Comparison of ENCODE assay signal across 25 cellular contexts in the genomic region with DNA sequence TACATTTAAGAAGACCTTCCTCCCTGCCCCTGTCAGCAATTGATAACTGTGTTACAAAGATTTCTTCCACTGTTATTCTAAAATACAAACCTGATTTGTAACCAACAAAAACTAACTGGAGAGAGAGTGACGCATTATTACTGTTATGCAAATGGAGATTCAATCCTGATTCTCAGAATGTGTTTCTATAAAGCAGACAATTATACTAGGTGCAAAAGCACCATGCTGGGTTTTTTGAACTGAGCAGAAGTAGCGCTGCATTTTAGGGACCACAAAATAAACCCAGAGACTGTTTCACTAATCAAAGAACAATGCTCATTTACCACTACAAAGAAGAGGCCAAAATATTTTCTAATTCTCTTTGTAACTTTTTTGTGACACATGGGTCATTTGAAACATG. TPM values are rescaled to one million over a fixed set of nuclear protein-coding genes. Genes with fewer than 3 reads are reported as not detected.
A peak's percentile ranks its signal among the peaks of the same experiment; 100 is the strongest.
DNase-seq lines count a peak whose midpoint lies in the region; ATAC-seq, FAIRE-seq and TF ChIP-seq lines count a peak whose summit lies in the region.
"Had no signal": no experiment of that assay in that cellular context is flagged by ENCODE, and none has a peak within 500 bp of the region (broad histone marks: within the 10 kb centered on the region; RNA-seq: fewer than 3 reads in every experiment).

No MANE protein-coding gene starts in this region.

- no peak overlapping the region for H3K27ac Mint-ChIP-seq in activated CD8-positive, alpha-beta T cell treated with anti-CD3 and anti-CD28 coated beads for 36 hours
- H3K27ac Mint-ChIP-seq in activated CD8-positive, alpha-beta T cell treated with anti-CD3 and anti-CD28 coated beads, Interleukin-2, amount 10 ng/mL, durations not matched to agents 7 days and 5 days = no peak overlapping the region
- H3K27ac Mint-ChIP-seq: IgD-negative memory B cell had no signal

- H4K20me1 ChIP-seq in MM.1S (ENCODE audit: insufficient read depth, low read length) = no peaks in the 10 kb centered on the region

- no peak overlapping the region for H3K4me3 ChIP-seq in MM.1S (ENCODE audit: low read length)

- H3K4me3 Mint-ChIP-seq in activated CD8-positive, alpha-beta T cell treated with anti-CD3 and anti-CD28 coated beads for 36 hours = no peak overlapping the region
- no peak overlapping the region for H3K4me3 Mint-ChIP-seq in activated CD8-positive, alpha-beta T cell treated with anti-CD3 and anti-CD28 coated beads, Interleukin-2, amount 10 ng/mL, durations not matched to agents 7 days and 5 days
- H3K4me3 Mint-ChIP-seq: CD8-positive, alpha-beta memory T cell; IgD-negative memory B cell had no signal

- H3F3A ChIP-seq in MM.1S (ENCODE audit: insufficient read depth, low read length) = no peaks in the 10 kb centered on the region

- H3K79me2 ChIP-seq in MM.1S (ENCODE audit: low read length) = no peaks in the 10 kb centered on the region

- peaks cover 25% of the 10 kb centered on the region for H3K4me1 Mint-ChIP-seq in activated CD8-positive, alpha-beta T cell treated with anti-CD3 and anti-CD28 coated beads for 36 hours (ENCODE audit: low read depth)
- H3K4me1 Mint-ChIP-seq in activated CD8-positive, alpha-beta T cell treated with anti-CD3 and anti-CD28 coated beads, Interleukin-2, amount 10 ng/mL, durations not matched to agents 7 days and 5 days (ENCODE audit: low read depth) = peaks cover 10% of the 10 kb centered on the region

- no peak overlapping the region for H3K4me2 ChIP-seq in MM.1S (ENCODE audit: low read depth, low read length)

- peaks cover 2% of the 10 kb centered on the region for H3K9me3 Mint-ChIP-seq in activated CD8-positive, alpha-beta T cell treated with anti-CD3 and anti-CD28 coated beads for 36 hours
- peaks cover 4% of the 10 kb centered on the region for H3K9me3 Mint-ChIP-seq in activated CD8-positive, alpha-beta T cell treated with anti-CD3 and anti-CD28 coated beads, Interleukin-2, amount 10 ng/mL, durations not matched to agents 7 days and 5 days (ENCODE audit: insufficient read depth)
- H3K9me3 Mint-ChIP-seq: CD8-positive, alpha-beta memory T cell; IgD-negative memory B cell had no signal

- H2AFZ ChIP-seq in MM.1S (ENCODE audit: low read length) = no peak overlapping the region

- intact Hi-C loops in activated CD8-positive, alpha-beta T cell treated with anti-CD3 and anti-CD28 coated beads for 36 hours (cut with micrococcal nuclease) = no loop called here

- H3K9ac ChIP-seq in MM.1S (ENCODE audit: low read length) = no peak overlapping the region

- no peaks in the 10 kb centered on the region for H3K4me1 ChIP-seq in MM.1S (ENCODE audit: low read length)

- no peaks in the 10 kb centered on the region for H3K36me3 Mint-ChIP-seq in activated CD8-positive, alpha-beta T cell treated with anti-CD3 and anti-CD28 coated beads for 36 hours (ENCODE audit: low read depth)
- H3K36me3 Mint-ChIP-seq in activated CD8-positive, alpha-beta T cell treated with anti-CD3 and anti-CD28 coated beads, Interleukin-2, amount 10 ng/mL, durations not matched to agents 7 days and 5 days (ENCODE audit: low read depth) = peaks cover 3% of the 10 kb centered on the region
- H3K36me3 Mint-ChIP-seq: IgD-negative memory B cell had no signal

- peak; percentile 51 for ATAC-seq in activated CD8-positive, alpha-beta T cell treated with anti-CD3 and anti-CD28 coated beads for 36 hours
- ATAC-seq in activated CD8-positive, alpha-beta T cell treated with anti-CD3 and anti-CD28 coated beads, Interleukin-2, amount 10 ng/mL, durations not matched to agents 7 days and 5 days = no peak
- ATAC-seq in HG02852 (IDR thresholded peaks at IDR 0.05; ENCODE audit: unreplicated experiment) = peak; percentile 64
- ATAC-seq: HCT116, Panc1, SK-N-SH treated with all-trans-retinoic acid at 6 μM for 48 hours had no signal

- no peaks in the 10 kb centered on the region for H3K27me3 Mint-ChIP-seq in activated CD8-positive, alpha-beta T cell treated with anti-CD3 and anti-CD28 coated beads for 36 hours
- no peaks in the 10 kb centered on the region for H3K27me3 Mint-ChIP-seq in activated CD8-positive, alpha-beta T cell treated with anti-CD3 and anti-CD28 coated beads, Interleukin-2, amount 10 ng/mL, durations not matched to agents 7 days and 5 days (ENCODE audit: low read depth)

- TF ChIP-seq CTCF in activated CD8-positive, alpha-beta T cell treated with anti-CD3 and anti-CD28 coated beads for 36 hours (IDR thresholded peaks at IDR 0.05) = no peak
- no peak for TF ChIP-seq CTCF in MM.1S (IDR thresholded peaks at IDR 0.05; ENCODE audit: low read length)

- no peak overlapping the region for H3K27ac ChIP-seq in MM.1S (ENCODE audit: low read length)
- H3K27ac ChIP-seq: C4-2B had no signal

- DNase-seq in activated CD8-positive, alpha-beta T cell treated with anti-CD3 and anti-CD28 coated beads for 36 hours = no peak
- DNase-seq in activated CD8-positive, alpha-beta T cell treated with anti-CD3 and anti-CD28 coated beads, Interleukin-2, amount 10 ng/mL, durations not matched to agents 7 days and 5 days = no peak
- DNase-seq in GM19239 (ENCODE audit: insufficient read length, low spot score) (no peak), renal cortical epithelial cell (ENCODE audit: low read depth) (peak; percentile 33), NCI-H2171 (lab: John Stamatoyannopoulos, UW) (no peak), MM.1S (no peak), RPMI8226 (no peak)
- DNase-seq: AML-193; Calu3; CD8-positive, alpha-beta memory T cell; DMS153; NCI-H1694 treated with DMSO at 0.1 percent for 48 hours; NCI-H345; NCI-H524; NCI-H82 had no signal

- no peaks in the 10 kb centered on the region for H3K9me2 ChIP-seq in MM.1S (replicated peaks; ENCODE audit: insufficient read depth, low read length)

- no peaks in the 10 kb centered on the region for H3K27me3 ChIP-seq in MM.1S (replicated peaks; ENCODE audit: insufficient read depth, low read length)

- POLR2A ChIA-PET in activated CD8-positive, alpha-beta T cell treated with anti-CD3 and anti-CD28 coated beads for 36 hours (lab: Charles Lee) = no interaction called here
- POLR2A ChIA-PET in activated CD8-positive, alpha-beta T cell treated with anti-CD3 and anti-CD28 coated beads, Interleukin-2, amount 10 ng/mL, durations not matched to agents 7 days and 5 days (lab: Charles Lee) = no interaction called here

- H3K9me3 ChIP-seq in MM.1S (replicated peaks; ENCODE audit: insufficient read depth, low read length) = no peaks in the 10 kb centered on the region

- H3K36me3 ChIP-seq in MM.1S (replicated peaks; ENCODE audit: insufficient read depth, low read length) = no peaks in the 10 kb centered on the region

- FAIRE-seq in GM19239 (lab: Jason Lieb, UNC) = peak; percentile 64
- FAIRE-seq: GM12892, H1 had no signal

- CTCF ChIA-PET in activated CD8-positive, alpha-beta T cell treated with anti-CD3 and anti-CD28 coated beads for 36 hours (lab: Charles Lee) = interaction anchor here (1.1 to 1.6 kb wide), 2 partner anchors 8 to 265 kb away, joined by 3 to 4 read pairs; no protein-coding TSS in a partner anchor
- CTCF ChIA-PET in activated CD8-positive, alpha-beta T cell treated with anti-CD3 and anti-CD28 coated beads, Interleukin-2, amount 10 ng/mL, durations not matched to agents 7 days and 5 days (lab: Charles Lee) = no interaction called here

RNA-seq across cellular contexts. Expression of gene GBP6, which starts 13.6 kb away (rescaled TPM):
- total RNA-seq in activated CD8-positive, alpha-beta T cell treated with anti-CD3 and anti-CD28 coated beads for 36 hours = under 1 TPM; 0.49 to 0.61 TPM
- under 1 TPM; 0.10 to 0.16 TPM for total RNA-seq in activated CD8-positive, alpha-beta T cell treated with anti-CD3 and anti-CD28 coated beads, Interleukin-2, amount 10 ng/mL, durations not matched to agents 7 days and 5 days
- total RNA-seq in renal cortical epithelial cell = under 0.01 and 4.7 TPM in 2 replicates
- total RNA-seq: A172, G401, H1 had no signal
